Comparison of ENCODE assay signal across 1 cellular context in the genomic region with DNA sequence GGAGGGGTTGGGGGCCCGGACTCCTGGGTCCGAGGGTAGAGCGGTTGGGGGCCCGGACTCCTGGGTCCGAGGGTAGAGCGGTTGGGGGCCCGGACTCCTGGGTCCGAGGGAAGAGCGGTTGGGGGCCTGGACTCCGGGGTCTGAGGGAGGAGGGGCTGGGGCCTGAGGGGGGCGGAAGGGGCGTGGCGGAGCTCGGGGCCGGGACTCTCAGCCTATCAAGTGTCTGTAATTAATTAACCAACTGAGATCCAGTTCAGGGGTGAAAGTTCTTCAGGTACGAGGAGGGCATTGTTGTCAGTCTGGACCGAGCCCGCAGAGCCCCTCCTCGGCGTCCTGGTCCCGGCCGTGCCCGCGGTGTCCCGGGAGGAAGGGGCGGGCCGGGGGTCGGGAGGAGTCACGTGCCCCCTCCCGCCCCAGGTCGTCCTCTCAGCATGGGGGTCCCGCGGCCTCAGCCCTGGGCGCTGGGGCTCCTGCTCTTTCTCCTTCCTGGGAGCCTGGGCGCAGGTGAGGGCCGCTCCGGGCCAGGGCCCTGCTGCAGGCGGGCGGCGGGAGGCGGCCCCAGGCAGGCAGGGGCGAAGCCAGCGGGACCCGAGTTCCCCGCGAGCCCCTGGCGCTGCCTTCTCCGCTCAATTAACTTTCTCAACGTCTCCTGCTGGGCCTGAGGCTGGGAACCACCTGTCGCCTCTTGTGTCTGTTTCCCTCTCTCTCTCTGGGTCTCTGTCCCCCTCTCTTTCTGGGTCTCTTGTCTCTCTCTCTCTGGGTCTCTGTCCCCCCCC.
TF ChIP-seq lines count a peak whose summit lies in the region.

No MANE protein-coding gene starts in this region.

TF ChIP-seq in HCT116, 20 proteins besides CTCF, POLR2A, EP300 and RAD21 (continued from another document):
- TF ChIP-seq, protein P1, sequence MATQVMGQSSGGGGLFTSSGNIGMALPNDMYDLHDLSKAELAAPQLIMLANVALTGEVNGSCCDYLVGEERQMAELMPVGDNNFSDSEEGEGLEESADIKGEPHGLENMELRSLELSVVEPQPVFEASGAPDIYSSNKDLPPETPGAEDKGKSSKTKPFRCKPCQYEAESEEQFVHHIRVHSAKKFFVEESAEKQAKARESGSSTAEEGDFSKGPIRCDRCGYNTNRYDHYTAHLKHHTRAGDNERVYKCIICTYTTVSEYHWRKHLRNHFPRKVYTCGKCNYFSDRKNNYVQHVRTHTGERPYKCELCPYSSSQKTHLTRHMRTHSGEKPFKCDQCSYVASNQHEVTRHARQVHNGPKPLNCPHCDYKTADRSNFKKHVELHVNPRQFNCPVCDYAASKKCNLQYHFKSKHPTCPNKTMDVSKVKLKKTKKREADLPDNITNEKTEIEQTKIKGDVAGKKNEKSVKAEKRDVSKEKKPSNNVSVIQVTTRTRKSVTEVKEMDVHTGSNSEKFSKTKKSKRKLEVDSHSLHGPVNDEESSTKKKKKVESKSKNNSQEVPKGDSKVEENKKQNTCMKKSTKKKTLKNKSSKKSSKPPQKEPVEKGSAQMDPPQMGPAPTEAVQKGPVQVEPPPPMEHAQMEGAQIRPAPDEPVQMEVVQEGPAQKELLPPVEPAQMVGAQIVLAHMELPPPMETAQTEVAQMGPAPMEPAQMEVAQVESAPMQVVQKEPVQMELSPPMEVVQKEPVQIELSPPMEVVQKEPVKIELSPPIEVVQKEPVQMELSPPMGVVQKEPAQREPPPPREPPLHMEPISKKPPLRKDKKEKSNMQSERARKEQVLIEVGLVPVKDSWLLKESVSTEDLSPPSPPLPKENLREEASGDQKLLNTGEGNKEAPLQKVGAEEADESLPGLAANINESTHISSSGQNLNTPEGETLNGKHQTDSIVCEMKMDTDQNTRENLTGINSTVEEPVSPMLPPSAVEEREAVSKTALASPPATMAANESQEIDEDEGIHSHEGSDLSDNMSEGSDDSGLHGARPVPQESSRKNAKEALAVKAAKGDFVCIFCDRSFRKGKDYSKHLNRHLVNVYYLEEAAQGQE (IDR thresholded peaks at IDR 0.05; ENCODE audit: low read depth): no peak
- no peak for TF ChIP-seq SIN3A (IDR thresholded peaks at IDR 0.05; ENCODE audit: low read depth)
- TF ChIP-seq, protein P2, sequence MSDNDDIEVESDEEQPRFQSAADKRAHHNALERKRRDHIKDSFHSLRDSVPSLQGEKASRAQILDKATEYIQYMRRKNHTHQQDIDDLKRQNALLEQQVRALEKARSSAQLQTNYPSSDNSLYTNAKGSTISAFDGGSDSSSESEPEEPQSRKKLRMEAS (IDR thresholded peaks at IDR 0.05): no peak
- TF ChIP-seq POLR2AphosphoS5 (IDR thresholded peaks at IDR 0.05; ENCODE audit: low read depth, low read length): no peak
- no peak for TF ChIP-seq EZH2 (IDR thresholded peaks at IDR 0.05)
- TF ChIP-seq CEBPB (IDR thresholded peaks at IDR 0.05; ENCODE audit: low read depth): no peak
- no peak for TF ChIP-seq SRF (IDR thresholded peaks at IDR 0.05; ENCODE audit: low read depth)
- TF ChIP-seq EZH2phosphoT487 (IDR thresholded peaks at IDR 0.05; ENCODE audit: borderline replicate concordance): no peak
- TF ChIP-seq JUND (IDR thresholded peaks at IDR 0.05): no peak
- no peak for TF ChIP-seq TCF7L2 (IDR thresholded peaks at IDR 0.05; ENCODE audit: borderline replicate concordance, extremely low read depth, insufficient read depth, insufficient read length)
- TF ChIP-seq ZNF274 (IDR thresholded peaks at IDR 0.05; ENCODE audit: low read depth, low read length): no peak
- TF ChIP-seq ELF1 (IDR thresholded peaks at IDR 0.05; ENCODE audit: borderline replicate concordance, low read depth): no peak
